Comparison of ENCODE assay signal across 39 cellular contexts in the genomic region with DNA sequence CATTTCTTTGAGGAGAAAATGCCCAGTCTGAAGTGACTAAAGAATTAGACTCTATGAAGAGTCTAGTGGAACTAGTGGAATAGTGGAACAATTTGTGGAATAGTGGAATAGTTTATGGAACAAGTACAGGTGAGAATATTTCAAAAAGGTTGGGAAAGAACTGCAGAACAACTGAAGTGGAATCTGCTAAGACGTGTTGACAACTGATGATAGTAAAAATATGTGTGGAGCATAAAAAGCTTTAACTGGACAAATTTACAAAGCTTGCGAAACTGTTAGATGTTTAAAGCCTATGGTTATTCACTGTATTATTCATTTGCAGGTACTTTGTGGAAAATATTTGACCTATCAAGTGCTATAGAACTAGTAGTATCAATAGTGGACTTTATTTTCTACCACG.
"Had no signal": no experiment of that assay in that cellular context is flagged by ENCODE, and none has a peak within 500 bp of the region (broad histone marks: within the 10 kb centered on the region; RNA-seq: fewer than 3 reads in every experiment).

No MANE protein-coding gene starts in this region.

- H3K27me3 Mint-ChIP-seq: activated naive CD4-positive, alpha-beta T cell treated with anti-CD3 and anti-CD28 coated beads, Interleukin-2, amount 10 ng/mL, durations not matched to agents 7 days and 5 days; activated naive CD8-positive, alpha-beta T cell treated with anti-CD3 and anti-CD28 coated beads, Interleukin-2, amount 10 ng/mL, durations not matched to agents 7 days and 5 days; brain; central memory CD8-positive, alpha-beta T cell had no signal

- H3K4me3 Mint-ChIP-seq: activated naive CD4-positive, alpha-beta T cell treated with anti-CD3 and anti-CD28 coated beads for 36 hours; activated naive CD4-positive, alpha-beta T cell treated with anti-CD3 and anti-CD28 coated beads, Interleukin-2, amount 10 ng/mL, durations not matched to agents 7 days and 5 days; activated naive CD4-positive, alpha-beta T cell treated with anti-CD3 and anti-CD28 coated beads, Interleukin-2, amount 50 U/mL, for 24 hours; activated naive CD8-positive, alpha-beta T cell; activated naive CD8-positive, alpha-beta T cell treated with anti-CD3 and anti-CD28 coated beads for 36 hours; activated naive CD8-positive, alpha-beta T cell treated with anti-CD3 and anti-CD28 coated beads, Interleukin-2, amount 10 ng/mL, durations not matched to agents 7 days and 5 days; activated naive CD8-positive, alpha-beta T cell treated with anti-CD3 and anti-CD28 coated beads, Interleukin-2, amount 50 U/mL, for 24 hours; activated T-cell treated with anti-CD3 and anti-CD28 coated beads, Interleukin-2, amount 50 U/mL, for 24 hours; activated T-cell treated with anti-CD3 and anti-CD28 coated beads, Interleukin-2, amount 50 U/mL, for 4 hours; activated T-cell treated with anti-CD3 and anti-CD28 coated beads, Interleukin-2, amount 50 U/mL, for 72 hours; activated T-helper 1 cell treated with anti-CD3 and anti-CD28 coated beads, Interleukin-12 subunit alpha, Interleukin-12 subunit beta, Interleukin-2, Interleukin-4 antibody, amounts not matched to agents 30 ng/mL and 10 ng/mL and 1 ng/mL, durations not matched to agents 14 hours and 24 hours and 36 hours; activated T-helper 17 cell treated with anti-CD3 and anti-CD28 coated beads, Interleukin-2, amount 50 U/mL, for 72 hours; brain; central memory CD8-positive, alpha-beta T cell had no signal

- H3K9me3 Mint-ChIP-seq: activated naive CD4-positive, alpha-beta T cell treated with anti-CD3 and anti-CD28 coated beads, Interleukin-2, amount 10 ng/mL, durations not matched to agents 7 days and 5 days; activated naive CD4-positive, alpha-beta T cell treated with anti-CD3 and anti-CD28 coated beads, Interleukin-2, amount 50 U/mL, for 24 hours; activated naive CD8-positive, alpha-beta T cell treated with anti-CD3 and anti-CD28 coated beads, Interleukin-2, amount 10 ng/mL, durations not matched to agents 7 days and 5 days; activated T-helper 1 cell treated with anti-CD3 and anti-CD28 coated beads, Interleukin-12 subunit alpha, Interleukin-12 subunit beta, Interleukin-2, Interleukin-4 antibody, amounts not matched to agents 30 ng/mL and 10 ng/mL and 1 ng/mL, durations not matched to agents 14 hours and 24 hours and 36 hours; activated T-helper 17 cell treated with anti-CD3 and anti-CD28 coated beads, Interleukin-2, amount 50 U/mL, for 72 hours; activated T-helper 2 cell treated with anti-CD3 and anti-CD28 coated beads, Interferon-gamma antibody, Interleukin-2, Interleukin-4, amounts not matched to agents 10 μg/mL and 5 μg/mL and 100 μg/mL, durations not matched to agents 14 hours and 24 hours and 36 hours had no signal

- DNase-seq: activated effector memory CD4-positive, alpha-beta T cell treated with anti-CD3 and anti-CD28 coated beads, Interleukin-2, amount 50 U/mL, for 16 hours; activated effector memory CD4-positive, alpha-beta T cell treated with Interleukin-2 at 50 U/mL for 16 hours; activated gamma-delta T cell; activated gamma-delta T cell treated with Interleukin-2 at 50 U/mL for 16 hours; activated naive CD4-positive, alpha-beta T cell; activated naive CD4-positive, alpha-beta T cell treated with anti-CD3 and anti-CD28 coated beads for 36 hours; activated naive CD4-positive, alpha-beta T cell treated with anti-CD3 and anti-CD28 coated beads, Interleukin-2, amount 10 ng/mL, durations not matched to agents 7 days and 5 days; activated naive CD4-positive, alpha-beta T cell treated with anti-CD3 and anti-CD28 coated beads, Interleukin-2, amount 50 U/mL, for 16 hours; activated naive CD4-positive, alpha-beta T cell treated with Interleukin-2 at 50 U/mL for 16 hours; activated naive CD8-positive, alpha-beta T cell treated with anti-CD3 and anti-CD28 coated beads for 36 hours; activated naive CD8-positive, alpha-beta T cell treated with anti-CD3 and anti-CD28 coated beads, Interleukin-2, amount 10 ng/mL, durations not matched to agents 7 days and 5 days; activated naive CD8-positive, alpha-beta T cell treated with anti-CD3 and anti-CD28 coated beads, Interleukin-2, amount 50 U/mL, for 24 hours; activated T-cell treated with anti-CD3 and anti-CD28 coated beads, Interleukin-2, amount 50 U/mL, for 1 hour; activated T-cell treated with anti-CD3 and anti-CD28 coated beads, Interleukin-2, amount 50 U/mL, for 24 hours; activated T-cell treated with anti-CD3 and anti-CD28 coated beads, Interleukin-2, amount 50 U/mL, for 4 hours; activated T-cell treated with anti-CD3 and anti-CD28 coated beads, Interleukin-2, amount 50 U/mL, for 48 hours; activated T-cell treated with anti-CD3 and anti-CD28 coated beads, Interleukin-2, amount 50 U/mL, for 72 hours; adrenal gland; amniotic stem cell; amygdala; anterior cingulate cortex; aorta; body of pancreas; brain microvascular endothelial cell; caudate nucleus; central memory CD4-positive, alpha-beta T cell; cerebellar nuclear complex had no signal

- H3K27ac Mint-ChIP-seq: activated naive CD4-positive, alpha-beta T cell treated with anti-CD3 and anti-CD28 coated beads for 36 hours; activated naive CD4-positive, alpha-beta T cell treated with anti-CD3 and anti-CD28 coated beads, Interleukin-2, amount 10 ng/mL, durations not matched to agents 7 days and 5 days; activated naive CD4-positive, alpha-beta T cell treated with anti-CD3 and anti-CD28 coated beads, Interleukin-2, amount 50 U/mL, for 24 hours; activated naive CD4-positive, alpha-beta T cell treated with anti-CD3 and anti-CD28 coated beads, Interleukin-2, amount 50 U/mL, for 72 hours; activated naive CD8-positive, alpha-beta T cell; activated naive CD8-positive, alpha-beta T cell treated with anti-CD3 and anti-CD28 coated beads for 36 hours; activated naive CD8-positive, alpha-beta T cell treated with anti-CD3 and anti-CD28 coated beads, Interleukin-2, amount 10 ng/mL, durations not matched to agents 7 days and 5 days; activated naive CD8-positive, alpha-beta T cell treated with anti-CD3 and anti-CD28 coated beads, Interleukin-2, amount 50 U/mL, for 24 hours; activated T-cell treated with anti-CD3 and anti-CD28 coated beads, Interleukin-2, amount 50 U/mL, for 24 hours; activated T-cell treated with anti-CD3 and anti-CD28 coated beads, Interleukin-2, amount 50 U/mL, for 72 hours; activated T-helper 1 cell treated with anti-CD3 and anti-CD28 coated beads, Interleukin-12 subunit alpha, Interleukin-12 subunit beta, Interleukin-2, Interleukin-4 antibody, amounts not matched to agents 30 ng/mL and 10 ng/mL and 1 ng/mL, durations not matched to agents 14 hours and 24 hours and 36 hours; activated T-helper 17 cell treated with anti-CD3 and anti-CD28 coated beads, Interleukin-2, amount 50 U/mL, for 72 hours; activated T-helper 2 cell treated with anti-CD3 and anti-CD28 coated beads, Interferon-gamma antibody, Interleukin-2, Interleukin-4, amounts not matched to agents 10 μg/mL and 5 μg/mL and 100 μg/mL, durations not matched to agents 14 hours and 24 hours and 36 hours; brain had no signal

- H3K27me3 ChIP-seq: adrenal gland, ascending aorta, body of pancreas, brain microvascular endothelial cell, breast epithelium, cardiac muscle cell had no signal

- H3K27ac ChIP-seq: adrenal gland, ascending aorta, body of pancreas, brain microvascular endothelial cell, breast epithelium, cardiac muscle cell had no signal

- H3K4me3 ChIP-seq: adrenal gland, ascending aorta, body of pancreas, breast epithelium, cardiac muscle cell had no signal

- H3K4me1 ChIP-seq: adrenal gland, ascending aorta, body of pancreas, breast epithelium had no signal

- FAIRE-seq: bronchial epithelial cell had no signal

- H3K36me3 Mint-ChIP-seq: activated naive CD4-positive, alpha-beta T cell treated with anti-CD3 and anti-CD28 coated beads, Interleukin-2, amount 10 ng/mL, durations not matched to agents 7 days and 5 days; activated naive CD4-positive, alpha-beta T cell treated with anti-CD3 and anti-CD28 coated beads, Interleukin-2, amount 50 U/mL, for 24 hours; activated naive CD4-positive, alpha-beta T cell treated with anti-CD3 and anti-CD28 coated beads, Interleukin-2, amount 50 U/mL, for 72 hours; activated naive CD8-positive, alpha-beta T cell; activated naive CD8-positive, alpha-beta T cell treated with anti-CD3 and anti-CD28 coated beads for 36 hours; activated naive CD8-positive, alpha-beta T cell treated with anti-CD3 and anti-CD28 coated beads, Interleukin-2, amount 10 ng/mL, durations not matched to agents 7 days and 5 days had no signal

- H3K36me3 ChIP-seq: adrenal gland, brain microvascular endothelial cell, breast epithelium had no signal

- ATAC-seq: activated naive CD4-positive, alpha-beta T cell treated with anti-CD3 and anti-CD28 coated beads, Interleukin-2, amount 50 U/mL, for 72 hours; activated naive CD8-positive, alpha-beta T cell treated with anti-CD3 and anti-CD28 coated beads, Interleukin-2, amount 50 U/mL, for 24 hours; activated T-cell treated with anti-CD3 and anti-CD28 coated beads, Interleukin-2, amount 50 U/mL, for 4 hours; activated T-cell treated with anti-CD3 and anti-CD28 coated beads, Interleukin-2, amount 50 U/mL, for 72 hours; activated T-helper 17 cell treated with anti-CD3 and anti-CD28 coated beads, Interleukin-2, amount 50 U/mL, for 72 hours; body of pancreas had no signal

- H3K9me3 ChIP-seq: adrenal gland, ascending aorta had no signal

- H3K4me1 Mint-ChIP-seq: activated naive CD4-positive, alpha-beta T cell treated with anti-CD3 and anti-CD28 coated beads, Interleukin-2, amount 10 ng/mL, durations not matched to agents 7 days and 5 days; activated naive CD4-positive, alpha-beta T cell treated with anti-CD3 and anti-CD28 coated beads, Interleukin-2, amount 50 U/mL, for 24 hours; activated naive CD8-positive, alpha-beta T cell treated with anti-CD3 and anti-CD28 coated beads for 36 hours; activated naive CD8-positive, alpha-beta T cell treated with anti-CD3 and anti-CD28 coated beads, Interleukin-2, amount 10 ng/mL, durations not matched to agents 7 days and 5 days; activated naive CD8-positive, alpha-beta T cell treated with anti-CD3 and anti-CD28 coated beads, Interleukin-2, amount 50 U/mL, for 24 hours; activated T-helper 17 cell treated with anti-CD3 and anti-CD28 coated beads, Interleukin-2, amount 50 U/mL, for 72 hours; brain; central memory CD8-positive, alpha-beta T cell had no signal
